In genomic region chrX:65871671-65872311, GRCh38 we compare ENCODE assay signal across 8 cellular contexts.
DNase-seq lines count a peak whose midpoint lies in the region; ATAC-seq and TF ChIP-seq lines count a peak whose summit lies in the region.

No MANE protein-coding gene starts in this region.

- no peaks in the 10 kb centered on the region for H3K9me3 ChIP-seq in ovary

- no peak overlapping the region for H3K27ac ChIP-seq in ovary

- H3K4me3 ChIP-seq in ovary, result no peak overlapping the region

- peak; percentile 73 for ATAC-seq in GM21529 (IDR thresholded peaks at IDR 0.05; ENCODE audit: unreplicated experiment)
- ATAC-seq in HG03571 (IDR thresholded peaks at IDR 0.05; ENCODE audit: unreplicated experiment), result no peak

- 48 to 64% (median 48%) methylated on average over 7 of the region's 7 CpGs for WGBS in ovary, 3 donors

- DNase-seq in GM10266 (ENCODE audit: extremely low spot score), result peak; percentile 13
- peak; percentile 9 for DNase-seq in NAMALWA (ENCODE audit: low spot score)
- peak; percentile 3 to 14 for DNase-seq in erythroblast (lab: John Stamatoyannopoulos, UW)
- DNase-seq in AG20443 (ENCODE audit: low spot score), result no peak
- no peak for DNase-seq in posterior cingulate gyrus
- DNase-seq in ovary, result no peak

- TF ChIP-seq POLR2A in erythroblast (IDR thresholded peaks at IDR 0.05; ENCODE audit: low read length), result no peak
- no peak for TF ChIP-seq POLR2A in ovary (IDR thresholded peaks at IDR 0.05)

- no peaks in the 10 kb centered on the region for H3K36me3 ChIP-seq in ovary

- no peak for TF ChIP-seq EP300 in ovary (IDR thresholded peaks at IDR 0.05)

- H3K27me3 ChIP-seq in ovary, result no peaks in the 10 kb centered on the region

- H3K4me1 ChIP-seq in ovary (ENCODE audit: insufficient read depth), result no peaks in the 10 kb centered on the region

- intact Hi-C loops in posterior cingulate gyrus (cut with DNase I), result no loop called here
- intact Hi-C loops in ovary (cut with DNase I), result loop anchor here in 1 of 4 donors (10.0 kb wide), 1 partner anchor 1477 kb away; the partner anchor contains the start of gene MTMR8

- TF ChIP-seq CTCF in GM10266 (IDR thresholded peaks at IDR 0.05; ENCODE audit: control insufficient read depth, insufficient read depth, low read depth, missing control alignments), result peak; percentile 30
- no peak for TF ChIP-seq CTCF in ovary (IDR thresholded peaks at IDR 0.05)

Comparison
In these comparisons a context has a peak if more than half of its experiments do, and no peak if none do; other contexts are left out.
1. DNase-seq: peak in GM10266 (single experiment), NAMALWA (single experiment) and erythroblast (2 of 2); none in AG20443 (single experiment), posterior cingulate gyrus (0 of 10) and ovary (0 of 5).